ENCODE assay signal across 8 cellular contexts in genomic region chr9:112705773-112706427, GRCh38. TPM values are rescaled to one million over a fixed set of nuclear protein-coding genes. Genes with fewer than 3 reads are reported as not detected.
DNase-seq lines count a peak whose midpoint lies in the region; ATAC-seq, FAIRE-seq and TF ChIP-seq lines count a peak whose summit lies in the region.

No MANE protein-coding gene starts in this region.

- WGBS in pancreas, 2 donors, result 24 to 25% methylated on average over 6 of the region's 6 CpGs

- ATAC-seq in Panc1, result peak; percentile 66; the same call in 1 of the 2 replicates
- ATAC-seq in pancreas, result peak; percentile 64 to 97 (median 94)
- ATAC-seq in HG02938 (IDR thresholded peaks at IDR 0.05; ENCODE audit: unreplicated experiment), result no peak
- ATAC-seq in GM21619 (IDR thresholded peaks at IDR 0.05; ENCODE audit: unreplicated experiment), result no peak

- POLR2A ChIA-PET in Panc1 (lab: Charles Lee), result no interaction called here

- H3K4me3 ChIP-seq in Panc1 (ENCODE audit: low read depth in 2 of 2, low read length in 2 of 2) (no peak overlapping the region), fibroblast of pulmonary artery (replicated peaks; ENCODE audit: low read depth, low read length) (no peak overlapping the region), pancreas (no peak overlapping the region)

- no peaks in the 10 kb centered on the region for H3K9me3 ChIP-seq in Panc1 (ENCODE audit: control insufficient read depth, insufficient read depth, low read depth, low read length)
- no peaks in the 10 kb centered on the region for H3K9me3 ChIP-seq in pancreas

- intact Hi-C loops in Panc1 (cut with micrococcal nuclease; ENCODE audit: unreplicated experiment), result loop anchor here (10.0 kb wide), 1 partner anchor 221 kb away; the partner anchor contains the start of gene KIAA1958
- intact Hi-C loops in pancreas (cut with DNase I), result no loop called here

- H3K27me3 ChIP-seq in Panc1 (ENCODE audit: control insufficient read depth, insufficient read depth, low read length) (no peaks in the 10 kb centered on the region), pancreas (no peaks in the 10 kb centered on the region)

- in situ Hi-C loops in Panc1 (cut with HindIII; ENCODE audit: low pct_unique_long_range_greater_than_20kb, low sequenced_read_pairs), result no loop called here

- CTCF ChIA-PET in Panc1 (lab: Charles Lee), result interaction anchor here (0.7 kb wide), 1 partner anchor 142 kb away, joined by 7 read pairs; no protein-coding TSS in a partner anchor

- no peak overlapping the region for H3K27ac ChIP-seq in Panc1 (ENCODE audit: low read length)
- no peak overlapping the region for H3K27ac ChIP-seq in pancreas

- no peak for TF ChIP-seq POLR2A in H54 (IDR thresholded peaks at IDR 0.05; ENCODE audit: low read depth, low read length)

- H3K36me3 ChIP-seq in Panc1 (ENCODE audit: control insufficient read depth, insufficient read depth, low read length), result no peaks in the 10 kb centered on the region
- H3K36me3 ChIP-seq in pancreas, result no peaks in the 10 kb centered on the region

- FAIRE-seq in H54 (lab: Jason Lieb, UNC) (peak; percentile 87), pancreas (lab: Jason Lieb, UNC) (no peak)

- no TSS peak for BruUV-seq in Panc1 (replicated peaks; lab: Mats Ljungman, UMichigan)

- TF ChIP-seq CTCF in Panc1 (IDR thresholded peaks at IDR 0.05) (peak; percentile 42), fibroblast of pulmonary artery (IDR thresholded peaks at IDR 0.05; ENCODE audit: low read length, missing control alignments) (peak; percentile 31), pancreas (IDR thresholded peaks at IDR 0.05) (peak in 2 of 4 donors; percentile 20 to 21)

- DNase-seq in H54 (ENCODE audit: insufficient read length, low spot score) (no peak), Panc1 (ENCODE audit: low read depth, low spot score) (no peak), fibroblast of pulmonary artery (ENCODE audit: low read depth) (peak; percentile 40), pancreas (peak in 2 of 6 donors; percentile 22 to 42), SK-N-DZ (ENCODE audit: low spot score) (no peak), HK-2 (ENCODE audit: unreplicated experiment) (no peak)

- no peaks in the 10 kb centered on the region for H3K4me1 ChIP-seq in Panc1 (ENCODE audit: control insufficient read depth, insufficient read depth, low read length)
- H3K4me1 ChIP-seq in pancreas, result no peaks in the 10 kb centered on the region

RNA-seq across cellular contexts. Expression of gene INIP, which starts 12.0 kb away (rescaled TPM):
- 20.0 TPM for total RNA-seq in Panc1 (2021; ENCODE audit: unreplicated experiment)
- polyA plus RNA-seq in Panc1 (2012; ENCODE audit: insufficient read length), result 10.3 TPM
- 10 to 100 TPM in 2 of 6 donors, 1 to 10 TPM in 4; 5.7 to 13.2 (median 8.8) TPM for total RNA-seq in pancreas
- 1 to 10 TPM; 5.2 to 5.9 TPM for polyA plus RNA-seq in pancreas
- 36.2 and 42.6 TPM in 2 replicates for polyA plus RNA-seq in SK-N-DZ (2014; cell fraction: cytosol; rRNA removed)
- 25.2 and 39.7 TPM in 2 replicates for polyA plus RNA-seq in SK-N-DZ (2014; cell fraction: nucleus; rRNA removed)

RNA-seq across cellular contexts. Expression of gene SNX30, which starts 44.7 kb away (rescaled TPM):
- total RNA-seq in Panc1 (2021; ENCODE audit: unreplicated experiment), result 6.9 TPM
- polyA plus RNA-seq in Panc1 (2012; ENCODE audit: insufficient read length), result 3.8 TPM
- total RNA-seq in pancreas, result 1 to 10 TPM; 4.1 to 8.2 (median 4.4) TPM
- polyA plus RNA-seq in pancreas, result 1 to 10 TPM; 2.1 to 2.8 TPM
- 16.8 and 21.2 TPM in 2 replicates for polyA plus RNA-seq in SK-N-DZ (2014; cell fraction: cytosol; rRNA removed)
- polyA plus RNA-seq in SK-N-DZ (2014; cell fraction: nucleus; rRNA removed), result 11.7 and 13.7 TPM in 2 replicates

Comparison
In these comparisons a context has a peak if more than half of its experiments do, and no peak if none do; other contexts are left out.
1. ATAC-seq: peak in Panc1 (single experiment) and pancreas (4 of 4); none in HG02938 (single experiment) and GM21619 (single experiment).